7 cellular contexts compared by ENCODE assay signal in the genomic region with DNA sequence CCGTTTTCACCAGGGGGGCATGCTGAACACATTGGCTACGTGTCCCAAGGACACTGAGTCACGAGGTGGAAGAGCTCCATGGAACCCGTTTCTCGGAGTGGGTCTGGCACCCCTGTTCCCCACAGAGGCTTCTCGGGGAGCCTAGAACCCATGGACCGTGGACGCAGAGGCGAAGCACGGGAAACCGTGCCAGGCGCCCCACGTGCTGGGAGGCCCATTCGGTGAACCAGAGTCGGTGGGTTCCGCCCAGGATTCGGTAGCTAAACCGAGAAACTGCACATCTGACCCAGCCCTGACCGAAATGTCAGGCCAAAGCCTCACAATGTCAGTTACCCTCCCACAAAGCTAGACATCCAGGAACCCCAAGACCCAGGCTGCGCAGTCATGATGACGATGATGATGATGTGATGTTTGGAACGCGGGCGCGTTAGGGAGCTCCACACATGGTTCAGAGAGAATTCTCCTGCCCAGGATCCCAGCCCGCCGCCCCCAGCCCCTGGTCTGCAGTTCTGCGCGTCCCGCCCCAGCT. TPM values are rescaled to one million over a fixed set of nuclear protein-coding genes. Genes with fewer than 3 reads are reported as not detected.
DNase-seq lines count a peak whose midpoint lies in the region; ATAC-seq, FAIRE-seq and TF ChIP-seq lines count a peak whose summit lies in the region.

No MANE protein-coding gene starts in this region.

- H3K27ac Mint-ChIP-seq in T-cell, result peak overlapping the region; percentile 92

- no peaks in the 10 kb centered on the region for H3K36me3 ChIP-seq in H1 (ENCODE audit: control insufficient read depth in 2 of 4, insufficient read depth in 4 of 4, low read length in 3 of 4)
- no peaks in the 10 kb centered on the region for H3K36me3 ChIP-seq in tibial artery

- 17% methylated on average over 24 of the region's 30 CpGs; no CpG with 5 or more reads in 1 of the 2 experiments for WGBS in H1 (ENCODE audit: extremely low coverage in 1 of 2, insufficient coverage in 1 of 2, insufficient read length in 1 of 2, insufficient replicate concordance in 2 of 2, low coverage in 1 of 2, low lambda C conversion rate in 2 of 2, missing lambda C conversion rate in 1 of 2), 2 experiments

- no peaks in the 10 kb centered on the region for H4K20me1 ChIP-seq in H1 (replicated peaks in 1 of 2; ENCODE audit: control insufficient read depth in 1 of 2, insufficient read depth in 2 of 2, low read length in 2 of 2)

- peaks cover 8% of the 10 kb centered on the region; the same call in 1 of the 2 replicates for H3K23me2 ChIP-seq in H1 (ENCODE audit: low read depth, low read length)

- H3K14ac ChIP-seq in H1 (ENCODE audit: insufficient read length), result no peak overlapping the region

- H3K56ac ChIP-seq in H1 (replicated peaks; ENCODE audit: insufficient read length, low read depth, low read length), result peak overlapping the region; percentile 43

- no peak overlapping the region for H2BK20ac ChIP-seq in H1 (ENCODE audit: low read length)

- intact Hi-C loops in tibial artery (cut with DNase I; ENCODE audit: low total_unique reads), result loop anchor here (2.0 to 10.0 kb wide), 3 partner anchors 26 to 213 kb away; partner anchors contain the start of genes EMSY, GVQW3 and THAP12

- ATAC-seq in GM18870 (IDR thresholded peaks at IDR 0.05; ENCODE audit: unreplicated experiment) (peak; percentile 1), HG02884 (IDR thresholded peaks at IDR 0.05; ENCODE audit: unreplicated experiment) (peak; percentile 20), T-cell (replicated peaks in 1 of 4) (peak; percentile 2 to 33 (median 12))

- H3K9ac ChIP-seq in H1 (replicated peaks in 1 of 4; ENCODE audit: extremely low read depth in 1 of 4, low read depth in 3 of 4, low read length in 3 of 4), result peak overlapping the region; percentile 51 to 81 (median 77)

- CTCF ChIA-PET in T-cell (lab: Charles Lee) (interaction anchor here (0.6 to 2.8 kb wide), 6 partner anchors 25 to 689 kb away, joined by 3 to 15 read pairs (median 4); no protein-coding TSS in a partner anchor), H1 (lab: Charles Lee; ENCODE audit: partially characterized antibody) (interaction anchor here (0.6 to 3.0 kb wide), 12 partner anchors 8 to 397 kb away, joined by 3 to 31 read pairs (median 4); no protein-coding TSS in a partner anchor)

- FAIRE-seq in H1 (lab: Jason Lieb, UNC), result no peak

- no peak overlapping the region for H2BK15ac ChIP-seq in H1 (ENCODE audit: low read length)

- POLR2A ChIA-PET in T-cell (lab: Charles Lee), result interaction anchor here (0.6 to 1.3 kb wide), 3 partner anchors 25 to 26 kb away, joined by 3 to 4 read pairs (median 3); no protein-coding TSS in a partner anchor
- POLR2A ChIA-PET in H1 (lab: Charles Lee; ENCODE audit: partially characterized antibody), result interaction anchor here (0.8 to 4.6 kb wide), 16 partner anchors 10 to 92 kb away, joined by 3 to 39 read pairs (median 4); partner anchors contain the start of gene WNT11

- no peak overlapping the region for H2AK5ac ChIP-seq in H1 (ENCODE audit: low read depth, low read length)

- H3K27me3 Mint-ChIP-seq in T-cell, result peaks cover 0 to 6% of the 10 kb centered on the region in 2 donors

- H3K4me3 Mint-ChIP-seq in T-cell, result peak overlapping the region; percentile 90 to 93 (median 93)

- H3K4me1 Mint-ChIP-seq in T-cell, result peaks cover 40 to 64% (median 54%) of the 10 kb centered on the region in 3 donors

- no peaks in the 10 kb centered on the region for H3K9me3 Mint-ChIP-seq in T-cell

- H2AFZ ChIP-seq in H1 (ENCODE audit: low read length), result peak overlapping the region; percentile 76; the same call in 1 of the 2 replicates

- H4K5ac ChIP-seq in H1 (ENCODE audit: insufficient read length, low read depth, low read length), result peak overlapping the region; percentile 28

- no peaks in the 10 kb centered on the region for H3K36me3 Mint-ChIP-seq in T-cell

- H3K4me3 ChIP-seq in H1 (ENCODE audit: extremely low read depth in 1 of 4, insufficient read depth in 2 of 4, low read depth in 3 of 4, low read length in 4 of 4) (peak overlapping the region; percentile 58 to 98 (median 92)), mononuclear cell (ENCODE audit: low read length) (peak overlapping the region; percentile 79), tibial artery (peak overlapping the region; percentile 77 to 83)

- peak overlapping the region; percentile 19; the same call in 1 of the 2 replicates for H2BK5ac ChIP-seq in H1 (ENCODE audit: low read depth, low read length)

- H4K91ac ChIP-seq in H1 (replicated peaks; ENCODE audit: insufficient read length, low read length), result peak overlapping the region; percentile 61

- no peak; a peak in 1 of 3 replicates for TF ChIP-seq POLR2A in H1 (IDR thresholded peaks at IDR 0.05; ENCODE audit: control extremely low read depth in 1 of 2, low read depth in 2 of 2, low read length in 2 of 2)

- no peak for TF ChIP-seq EP300 in H1 (IDR thresholded peaks at IDR 0.05; ENCODE audit: borderline replicate concordance in 1 of 2, low read depth in 2 of 2, low read length in 2 of 2)

- H3K79me2 ChIP-seq in H1 (ENCODE audit: control insufficient read depth in 1 of 2, insufficient read depth in 2 of 2, low read length in 2 of 2), result no peaks in the 10 kb centered on the region

- no peak overlapping the region for H3K23ac ChIP-seq in H1 (ENCODE audit: insufficient read length)

- no peaks in the 10 kb centered on the region for H3K79me1 ChIP-seq in H1 (ENCODE audit: low read depth, low read length)

- no peak overlapping the region for H2BK120ac ChIP-seq in H1 (replicated peaks; ENCODE audit: low read depth, low read length)

- H3K27ac ChIP-seq in H1 (ENCODE audit: low read depth, low read length), result peak overlapping the region; percentile 59; the same call in 1 of the 2 replicates
- peak overlapping the region; percentile 83 to 86 for H3K27ac ChIP-seq in tibial artery

- peak overlapping the region; percentile 97 for H4K8ac ChIP-seq in H1 (ENCODE audit: extremely low read depth, insufficient read depth, low read length)

- H3K4me1 ChIP-seq in H1 (replicated peaks in 1 of 4; ENCODE audit: control insufficient read depth in 3 of 4, insufficient read depth in 4 of 4, low read length in 3 of 4), result peaks cover 0 to 8% (median 4%) of the 10 kb centered on the region in 4 experiments; a peak in 4 of 7 replicates
- H3K4me1 ChIP-seq in mononuclear cell (ENCODE audit: insufficient read depth, low read length), result peaks cover 39% of the 10 kb centered on the region
- peaks cover 0 to 18% (median 12%) of the 10 kb centered on the region in 4 donors for H3K4me1 ChIP-seq in tibial artery

- TF ChIP-seq CTCF in H1 (IDR thresholded peaks at IDR 0.05; ENCODE audit: control extremely low read depth in 1 of 3, insufficient read depth in 1 of 3, low read depth in 1 of 3, low read length in 3 of 3) (no peak), tibial artery (IDR thresholded peaks at IDR 0.05) (no peak)

- no peaks in the 10 kb centered on the region for H3K9me3 ChIP-seq in H1 (ENCODE audit: insufficient read depth in 2 of 2, low read depth in 1 of 2, low read length in 1 of 2)
- H3K9me3 ChIP-seq in mononuclear cell (ENCODE audit: low read depth, low read length), result no peaks in the 10 kb centered on the region
- no peaks in the 10 kb centered on the region for H3K9me3 ChIP-seq in tibial artery

- H3K4ac ChIP-seq in H1 (replicated peaks; ENCODE audit: insufficient read length, low read depth, low read length), result no peak overlapping the region

- H2BK12ac ChIP-seq in H1 (ENCODE audit: low read depth, low read length), result no peak overlapping the region

- DNase-seq in T-cell (peak in 4 of 34 experiments; percentile 11 to 26 (median 14)), H1 (ENCODE audit: low read depth in 1 of 2, low spot score in 2 of 2) (peak in 1 of 2 experiments; percentile 57), tibial artery (peak; percentile 62 to 81), NCI-H748 treated with DMSO at 0.1 percent for 48 hours (lab: John Stamatoyannopoulos, UW) (no peak)

- peak overlapping the region; percentile 79 to 91 for H3K4me2 ChIP-seq in H1 (ENCODE audit: insufficient read depth in 1 of 2, low read depth in 2 of 2, low read length in 2 of 2)

- H3K18ac ChIP-seq in H1 (ENCODE audit: extremely low read depth, low read length), result peak overlapping the region; percentile 55

- H3K27me3 ChIP-seq in H1 (replicated peaks in 1 of 4; ENCODE audit: control insufficient read depth in 3 of 4, extremely low read depth in 1 of 4, insufficient read depth in 3 of 4, low read length in 3 of 4), result no peaks in the 10 kb centered on the region; a peak in 2 of 7 replicates
- H3K27me3 ChIP-seq in mononuclear cell (ENCODE audit: insufficient read depth, low read length), result no peaks in the 10 kb centered on the region
- peaks cover 0 to 2% of the 10 kb centered on the region in 2 donors for H3K27me3 ChIP-seq in tibial artery

- TF ChIP-seq RAD21 in H1 (IDR thresholded peaks at IDR 0.05 in 1 of 2, conservative IDR thresholded peaks at IDR 0.05 in 1 of 2; ENCODE audit: low read depth in 2 of 2, low read length in 2 of 2), result no peak

TF ChIP-seq in H1, 55 proteins besides CTCF, POLR2A, EP300 and RAD21 (continues in another document):
- TF ChIP-seq SIRT6 (IDR thresholded peaks at IDR 0.05; ENCODE audit: low read length) (no peak), SAP30 (IDR thresholded peaks at IDR 0.05; ENCODE audit: insufficient read depth, insufficient replicate concordance, low read length) (peak; percentile 71), ASH2L (IDR thresholded peaks at IDR 0.05; ENCODE audit: low read length) (peak; percentile 41), RNF2 (IDR thresholded peaks at IDR 0.05; ENCODE audit: borderline replicate concordance, low read depth, low read length, missing control alignments, poor library complexity, severe bottlenecking) (no peak)
- TF ChIP-seq, protein P1, sequence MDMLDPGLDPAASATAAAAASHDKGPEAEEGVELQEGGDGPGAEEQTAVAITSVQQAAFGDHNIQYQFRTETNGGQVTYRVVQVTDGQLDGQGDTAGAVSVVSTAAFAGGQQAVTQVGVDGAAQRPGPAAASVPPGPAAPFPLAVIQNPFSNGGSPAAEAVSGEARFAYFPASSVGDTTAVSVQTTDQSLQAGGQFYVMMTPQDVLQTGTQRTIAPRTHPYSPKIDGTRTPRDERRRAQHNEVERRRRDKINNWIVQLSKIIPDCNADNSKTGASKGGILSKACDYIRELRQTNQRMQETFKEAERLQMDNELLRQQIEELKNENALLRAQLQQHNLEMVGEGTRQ (IDR thresholded peaks at IDR 0.05; ENCODE audit: low read length), result no peak

RNA-seq across cellular contexts. Expression of gene WNT11, which starts 28.5 kb away (rescaled TPM):
- total RNA-seq in T-cell (1 to 10 TPM in 1 of 5 donors, under 1 TPM in 3, not detected in 1; 0.47 to 1.3 (median 0.89) TPM), mononuclear cell (0.94 TPM)
- 0.45 TPM in 1 of 2 replicates, not detected in the other for total RNA-seq in H1 (2021; fragmentation: NEBNext Ultra II Directional; extraction: Animal tissue kit (Norgen Biotek cat#: 25700))
- polyA plus RNA-seq in H1 (2011; rRNA removed), result 0.11 and 0.22 TPM in 2 replicates
- 0.16 TPM for polyA plus RNA-seq in H1 (2011; cell fraction: cytosol; rRNA removed)
- polyA plus RNA-seq in H1 (2011; cell fraction: nucleus; rRNA removed), result 0.14 TPM
- 0.08 to 0.16 TPM (median 0.09 TPM) in 3 of 4 replicates, not detected in the other for polyA plus RNA-seq in H1 (2012, experiment 1 of 2)
- not detected for polyA plus RNA-seq in H1 (2012, experiment 2 of 2)
- polyA plus RNA-seq in H1 (2013, experiment 1 of 2), result 0.10 TPM
- polyA plus RNA-seq in H1 (2013, experiment 2 of 2), result 0.15 TPM
- not detected in 2 replicates for polyA minus RNA-seq in H1 (2011; rRNA and poly(A)+ RNA removed)
- polyA minus RNA-seq in H1 (2011; cell fraction: cytosol; rRNA and poly(A)+ RNA removed), result not detected
- polyA minus RNA-seq in H1 (2011; cell fraction: nucleus; rRNA and poly(A)+ RNA removed), result not detected
